In the genomic region with DNA sequence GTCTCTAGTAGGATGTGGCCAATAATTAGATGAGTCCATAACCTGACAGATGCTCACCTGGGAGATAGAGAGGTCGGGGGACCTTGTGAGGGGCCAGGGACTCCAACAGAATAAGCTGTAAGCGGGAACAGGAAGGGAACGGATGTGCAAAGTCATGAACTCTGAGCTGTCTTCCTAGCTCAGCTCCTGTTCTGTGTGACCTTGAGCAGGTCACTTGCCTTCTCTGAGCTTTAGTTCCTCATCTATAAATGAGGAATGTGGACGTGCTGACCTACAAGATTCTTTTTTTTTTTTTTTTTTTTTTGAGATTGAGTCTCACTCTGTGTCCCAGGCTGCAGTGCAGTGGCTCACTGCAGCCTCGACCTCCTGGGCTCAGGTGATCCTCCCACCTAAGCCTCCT, we compare ENCODE assay signal across 2 cellular contexts.
TF ChIP-seq lines count a peak whose summit lies in the region.

No MANE protein-coding gene starts in this region.

TF ChIP-seq in HepG2, 621 proteins besides CTCF, POLR2A, EP300 and RAD21:
- TF ChIP-seq, protein P1, sequence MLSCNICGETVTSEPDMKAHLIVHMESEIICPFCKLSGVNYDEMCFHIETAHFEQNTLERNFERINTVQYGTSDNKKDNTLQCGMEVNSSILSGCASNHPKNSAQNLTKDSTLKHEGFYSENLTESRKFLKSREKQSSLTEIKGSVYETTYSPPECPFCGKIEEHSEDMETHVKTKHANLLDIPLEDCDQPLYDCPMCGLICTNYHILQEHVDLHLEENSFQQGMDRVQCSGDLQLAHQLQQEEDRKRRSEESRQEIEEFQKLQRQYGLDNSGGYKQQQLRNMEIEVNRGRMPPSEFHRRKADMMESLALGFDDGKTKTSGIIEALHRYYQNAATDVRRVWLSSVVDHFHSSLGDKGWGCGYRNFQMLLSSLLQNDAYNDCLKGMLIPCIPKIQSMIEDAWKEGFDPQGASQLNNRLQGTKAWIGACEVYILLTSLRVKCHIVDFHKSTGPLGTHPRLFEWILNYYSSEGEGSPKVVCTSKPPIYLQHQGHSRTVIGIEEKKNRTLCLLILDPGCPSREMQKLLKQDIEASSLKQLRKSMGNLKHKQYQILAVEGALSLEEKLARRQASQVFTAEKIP (CRISPR knock-in tag; IDR thresholded peaks at IDR 0.05; ENCODE audit: borderline replicate concordance): no peak
- TF ChIP-seq PHF20 (CRISPR knock-in tag; IDR thresholded peaks at IDR 0.05): no peak
- TF ChIP-seq, protein P2, sequence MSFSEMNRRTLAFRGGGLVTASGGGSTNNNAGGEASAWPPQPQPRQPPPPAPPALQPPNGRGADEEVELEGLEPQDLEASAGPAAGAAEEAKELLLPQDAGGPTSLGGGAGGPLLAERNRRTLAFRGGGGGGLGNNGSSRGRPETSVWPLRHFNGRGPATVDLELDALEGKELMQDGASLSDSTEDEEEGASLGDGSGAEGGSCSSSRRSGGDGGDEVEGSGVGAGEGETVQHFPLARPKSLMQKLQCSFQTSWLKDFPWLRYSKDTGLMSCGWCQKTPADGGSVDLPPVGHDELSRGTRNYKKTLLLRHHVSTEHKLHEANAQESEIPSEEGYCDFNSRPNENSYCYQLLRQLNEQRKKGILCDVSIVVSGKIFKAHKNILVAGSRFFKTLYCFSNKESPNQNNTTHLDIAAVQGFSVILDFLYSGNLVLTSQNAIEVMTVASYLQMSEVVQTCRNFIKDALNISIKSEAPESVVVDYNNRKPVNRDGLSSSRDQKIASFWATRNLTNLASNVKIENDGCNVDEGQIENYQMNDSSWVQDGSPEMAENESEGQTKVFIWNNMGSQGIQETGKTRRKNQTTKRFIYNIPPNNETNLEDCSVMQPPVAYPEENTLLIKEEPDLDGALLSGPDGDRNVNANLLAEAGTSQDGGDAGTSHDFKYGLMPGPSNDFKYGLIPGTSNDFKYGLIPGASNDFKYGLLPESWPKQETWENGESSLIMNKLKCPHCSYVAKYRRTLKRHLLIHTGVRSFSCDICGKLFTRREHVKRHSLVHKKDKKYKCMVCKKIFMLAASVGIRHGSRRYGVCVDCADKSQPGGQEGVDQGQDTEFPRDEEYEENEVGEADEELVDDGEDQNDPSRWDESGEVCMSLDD (CRISPR knock-in tag; IDR thresholded peaks at IDR 0.05; ENCODE audit: borderline replicate concordance): no peak
- TF ChIP-seq MYC (CRISPR knock-in tag; IDR thresholded peaks at IDR 0.05; ENCODE audit: borderline replicate concordance): no peak
- TF ChIP-seq CHD2 (IDR thresholded peaks at IDR 0.05; ENCODE audit: low read depth, low read length): no peak
- no peak for TF ChIP-seq GTF2F1 (IDR thresholded peaks at IDR 0.05; ENCODE audit: low read length)
- TF ChIP-seq ZNF768 (CRISPR knock-in tag; IDR thresholded peaks at IDR 0.05): peak; percentile 79
- TF ChIP-seq ZNF614 (CRISPR knock-in tag; IDR thresholded peaks at IDR 0.05; ENCODE audit: borderline replicate concordance): no peak

TF ChIP-seq in K562, 482 proteins besides CTCF, POLR2A, EP300 and RAD21:
- TF ChIP-seq MEF2A (IDR thresholded peaks at IDR 0.05; ENCODE audit: control insufficient read depth, low read depth, low read length) (no peak), ZFP36 (IDR thresholded peaks at IDR 0.05; ENCODE audit: low read depth, low read length, partially characterized antibody) (peak; percentile 71), KHSRP (IDR thresholded peaks at IDR 0.05) (no peak), DMBX1 (CRISPR knock-in tag; IDR thresholded peaks at IDR 0.05; ENCODE audit: borderline replicate concordance) (no peak), SREBF2 (CRISPR knock-in tag; IDR thresholded peaks at IDR 0.05) (no peak), ZNF184 (CRISPR knock-in tag; IDR thresholded peaks at IDR 0.05) (no peak), RBM25 (IDR thresholded peaks at IDR 0.05; ENCODE audit: low read depth, low read length, severe bottlenecking) (peak; percentile 38)
TF ChIP-seq in K562: peak in this region for 2.
